ENCODE assay signal across 9 cellular contexts in genomic region chr10:59864141-59864962, GRCh38. TPM values are rescaled to one million over a fixed set of nuclear protein-coding genes. Genes with fewer than 3 reads are reported as not detected.
DNase-seq lines count a peak whose midpoint lies in the region; ATAC-seq and TF ChIP-seq lines count a peak whose summit lies in the region.
"Had no signal": no experiment of that assay in that cellular context is flagged by ENCODE, and none has a peak within 500 bp of the region (broad histone marks: within the 10 kb centered on the region; RNA-seq: fewer than 3 reads in every experiment).

No MANE protein-coding gene starts in this region.

- no peak for DNase-seq in Caco-2
- DNase-seq in activated naive CD8-positive, alpha-beta T cell treated with anti-CD3 and anti-CD28 coated beads, Interleukin-2, amount 50 U/mL, for 24 hours = no peak
- DNase-seq in naive thymus-derived CD8-positive, alpha-beta T cell = peak in 7 of 10 donors; percentile 15 to 63 (median 34)
- DNase-seq in NCI-H446 treated with DMSO at 0.1 percent for 48 hours (lab: John Stamatoyannopoulos, UW) = no peak
- DNase-seq in nucleus accumbens (lab: John Stamatoyannopoulos, UW) = no peak

- H3K27me3 ChIP-seq in Caco-2 (replicated peaks; ENCODE audit: control insufficient read depth, insufficient read depth, low read length) = no peaks in the 10 kb centered on the region
- H3K27me3 ChIP-seq: tibial nerve had no signal

- H3K4me3 ChIP-seq in Caco-2 (ENCODE audit: low read depth, low read length) = no peak overlapping the region
- H3K4me3 ChIP-seq: tibial nerve had no signal

- no peaks in the 10 kb centered on the region for H3K4me1 ChIP-seq in Caco-2

- H3K27ac Mint-ChIP-seq in Caco-2 (ENCODE audit: unreplicated experiment) = peak overlapping the region; percentile 39
- peak overlapping the region; percentile 8 for H3K27ac Mint-ChIP-seq in activated naive CD8-positive, alpha-beta T cell treated with anti-CD3 and anti-CD28 coated beads, Interleukin-2, amount 50 U/mL, for 24 hours
- H3K27ac Mint-ChIP-seq in naive thymus-derived CD8-positive, alpha-beta T cell = peak overlapping the region; percentile 68 to 89 (median 80)

- no TSS peak for BruUV-seq in Caco-2 (replicated peaks; lab: Mats Ljungman, UMichigan)

- no peak overlapping the region for H3K4me3 Mint-ChIP-seq in Caco-2 (ENCODE audit: unreplicated experiment)
- no peak overlapping the region for H3K4me3 Mint-ChIP-seq in activated naive CD8-positive, alpha-beta T cell treated with anti-CD3 and anti-CD28 coated beads, Interleukin-2, amount 50 U/mL, for 24 hours
- peak overlapping the region; percentile 48 to 75 (median 66) for H3K4me3 Mint-ChIP-seq in naive thymus-derived CD8-positive, alpha-beta T cell

- peaks cover 9% of the 10 kb centered on the region for H3K9me3 Mint-ChIP-seq in Caco-2 (ENCODE audit: unreplicated experiment)
- H3K9me3 Mint-ChIP-seq in activated naive CD8-positive, alpha-beta T cell treated with anti-CD3 and anti-CD28 coated beads, Interleukin-2, amount 50 U/mL, for 24 hours = peaks cover 4% of the 10 kb centered on the region
- H3K9me3 Mint-ChIP-seq in naive thymus-derived CD8-positive, alpha-beta T cell = peaks cover 0 to 2% (median 0%) of the 10 kb centered on the region in 9 donors

- H3K9me3 ChIP-seq in Caco-2 = peaks cover 7% of the 10 kb centered on the region

- no peaks in the 10 kb centered on the region for H3K27me3 Mint-ChIP-seq in Caco-2 (ENCODE audit: insufficient read depth, unreplicated experiment)
- no peaks in the 10 kb centered on the region for H3K27me3 Mint-ChIP-seq in activated naive CD8-positive, alpha-beta T cell treated with anti-CD3 and anti-CD28 coated beads, Interleukin-2, amount 50 U/mL, for 24 hours
- H3K27me3 Mint-ChIP-seq in naive thymus-derived CD8-positive, alpha-beta T cell = no peaks in the 10 kb centered on the region

- CTCF ChIA-PET in Caco-2 (lab: Charles Lee) = interaction anchor here (0.5 to 2.8 kb wide), 10 partner anchors 9 to 311 kb away, joined by 3 to 34 read pairs (median 4); partner anchors contain the start of gene CCDC6

- no peaks in the 10 kb centered on the region for H3K36me3 ChIP-seq in Caco-2 (ENCODE audit: control insufficient read depth, insufficient read depth, low read length)

- POLR2A ChIA-PET in Caco-2 (lab: Charles Lee) = interaction anchor here (0.6 to 2.7 kb wide), 2 partner anchors 42 to 494 kb away, joined by 3 to 25 read pairs; partner anchors contain the start of gene CCDC6
- POLR2A ChIA-PET in naive thymus-derived CD8-positive, alpha-beta T cell (lab: Charles Lee) = interaction anchor here (0.9 kb wide), 1 partner anchor 42 kb away, joined by 5 read pairs; the partner anchor contains the start of gene CCDC6

- peak; percentile 46 for ATAC-seq in HG02759 (IDR thresholded peaks at IDR 0.05; ENCODE audit: unreplicated experiment)
- peak; percentile 84 for ATAC-seq in activated naive CD8-positive, alpha-beta T cell treated with anti-CD3 and anti-CD28 coated beads, Interleukin-2, amount 50 U/mL, for 24 hours
- peak; percentile 77 to 89 for ATAC-seq in naive thymus-derived CD8-positive, alpha-beta T cell
- no peak for ATAC-seq in HG03175 (IDR thresholded peaks at IDR 0.05; ENCODE audit: unreplicated experiment)
- no peak for ATAC-seq in GM21360 (IDR thresholded peaks at IDR 0.05; ENCODE audit: unreplicated experiment)

- peaks cover 4% of the 10 kb centered on the region for H3K36me3 Mint-ChIP-seq in Caco-2 (ENCODE audit: insufficient read depth, unreplicated experiment)
- H3K36me3 Mint-ChIP-seq in activated naive CD8-positive, alpha-beta T cell treated with anti-CD3 and anti-CD28 coated beads, Interleukin-2, amount 50 U/mL, for 24 hours (ENCODE audit: low read depth) = peaks cover 24% of the 10 kb centered on the region
- H3K36me3 Mint-ChIP-seq in naive thymus-derived CD8-positive, alpha-beta T cell = peaks cover 9 to 16% (median 14%) of the 10 kb centered on the region in 3 donors

- TF ChIP-seq CTCF in Caco-2 (IDR thresholded peaks at IDR 0.05; ENCODE audit: insufficient read depth in 1 of 2, low read depth in 1 of 2, low read length in 1 of 2, severe bottlenecking in 1 of 2, unreplicated experiment in 1 of 2) = no peak

- H3K4me1 Mint-ChIP-seq in Caco-2 (ENCODE audit: low read depth, unreplicated experiment) = peaks cover 25% of the 10 kb centered on the region
- H3K4me1 Mint-ChIP-seq in activated naive CD8-positive, alpha-beta T cell treated with anti-CD3 and anti-CD28 coated beads, Interleukin-2, amount 50 U/mL, for 24 hours = peaks cover 60% of the 10 kb centered on the region
- peaks cover 39 to 77% (median 72%) of the 10 kb centered on the region in 4 donors for H3K4me1 Mint-ChIP-seq in naive thymus-derived CD8-positive, alpha-beta T cell

- intact Hi-C loops in Caco-2 (cut with micrococcal nuclease; ENCODE audit: unreplicated experiment) = no loop called here

RNA-seq across cellular contexts. Expression of gene CCDC6, which starts 42.0 kb away (rescaled TPM):
- 113 and 116 TPM in 2 replicates for total RNA-seq in Caco-2 (2022)
- total RNA-seq in naive thymus-derived CD8-positive, alpha-beta T cell = 10 to 100 TPM; 22.7 to 23.6 TPM
- polyA plus RNA-seq in naive thymus-derived CD8-positive, alpha-beta T cell = 1 to 10 TPM; 3.6 to 4.4 (median 4.2) TPM

Comparison
In these comparisons a context has a peak if more than half of its experiments do, and no peak if none do; other contexts are left out.
1. DNase-seq: peak in naive thymus-derived CD8-positive, alpha-beta T cell (7 of 10); none in Caco-2 (0 of 2), activated naive CD8-positive, alpha-beta T cell treated with anti-CD3 and anti-CD28 coated beads, Interleukin-2, amount 50 U/mL, for 24 hours (single experiment), NCI-H446 treated with DMSO at 0.1 percent for 48 hours (single experiment) and nucleus accumbens (0 of 56).
2. H3K27ac Mint-ChIP-seq: peak in every context shown above with its lines; median percentile 80 in naive thymus-derived CD8-positive, alpha-beta T cell; 39 in Caco-2; 8 in activated naive CD8-positive, alpha-beta T cell treated with anti-CD3 and anti-CD28 coated beads, Interleukin-2, amount 50 U/mL, for 24 hours.
3. H3K4me3 Mint-ChIP-seq: peak in naive thymus-derived CD8-positive, alpha-beta T cell (10 of 10); none in Caco-2 (single experiment) and activated naive CD8-positive, alpha-beta T cell treated with anti-CD3 and anti-CD28 coated beads, Interleukin-2, amount 50 U/mL, for 24 hours (single experiment).
4. ATAC-seq: peak in HG02759 (single experiment), activated naive CD8-positive, alpha-beta T cell treated with anti-CD3 and anti-CD28 coated beads, Interleukin-2, amount 50 U/mL, for 24 hours (single experiment) and naive thymus-derived CD8-positive, alpha-beta T cell (2 of 2); none in HG03175 (single experiment) and GM21360 (single experiment).